In genomic region chr6:63672582-63673129, GRCh38 we compare ENCODE assay signal across 20 cellular contexts. TPM values are rescaled to one million over a fixed set of nuclear protein-coding genes. Genes with fewer than 3 reads are reported as not detected.
DNase-seq lines count a peak whose midpoint lies in the region; ATAC-seq and TF ChIP-seq lines count a peak whose summit lies in the region.
"Had no signal": no experiment of that assay in that cellular context is flagged by ENCODE, and none has a peak within 500 bp of the region (broad histone marks: within the 10 kb centered on the region; RNA-seq: fewer than 3 reads in every experiment).

No MANE protein-coding gene starts in this region.

- intact Hi-C loops in CD14-positive monocyte (cut with micrococcal nuclease): no loop called here

- ATAC-seq in GM18502 (IDR thresholded peaks at IDR 0.05; ENCODE audit: poor library complexity, unreplicated experiment) (peak; percentile 57), HG02759 (IDR thresholded peaks at IDR 0.05; ENCODE audit: unreplicated experiment) (peak; percentile 49)
- ATAC-seq: activated CD8-positive, alpha-beta T cell treated with anti-CD3 and anti-CD28 coated beads for 36 hours; gastroesophageal sphincter; Right ventricle myocardium inferior had no signal

- no peaks in the 10 kb centered on the region for H3K9me3 ChIP-seq in MG63
- H3K9me3 ChIP-seq: breast epithelium, esophagus squamous epithelium, gastroesophageal sphincter, thoracic aorta had no signal

- peaks cover 8% of the 10 kb centered on the region for H3K36me3 Mint-ChIP-seq in progenitor cell of endocrine pancreas (ENCODE audit: insufficient read depth)
- H3K36me3 Mint-ChIP-seq in CD14-positive monocyte: peaks cover 3 to 7% of the 10 kb centered on the region in 2 donors

- no peak overlapping the region for H3K4me3 ChIP-seq in NB4 (ENCODE audit: low read depth, low read length)
- no peak overlapping the region for H3K4me3 ChIP-seq in MG63
- H3K4me3 ChIP-seq: breast epithelium, coronary artery, esophagus squamous epithelium, gastroesophageal sphincter, thoracic aorta had no signal

- H3K4me3 Mint-ChIP-seq in progenitor cell of endocrine pancreas (ENCODE audit: low read depth) (no peak overlapping the region), CD14-positive monocyte (no peak overlapping the region)
- H3K4me3 Mint-ChIP-seq: activated CD8-positive, alpha-beta T cell treated with anti-CD3 and anti-CD28 coated beads for 36 hours had no signal

- H3K9me3 Mint-ChIP-seq in progenitor cell of endocrine pancreas (ENCODE audit: low read depth) (no peaks in the 10 kb centered on the region), CD14-positive monocyte (no peaks in the 10 kb centered on the region)
- H3K9me3 Mint-ChIP-seq: activated CD8-positive, alpha-beta T cell treated with anti-CD3 and anti-CD28 coated beads for 36 hours had no signal

- DNase-seq in NB4 (ENCODE audit: low read depth) (peak; percentile 12), progenitor cell of endocrine pancreas (ENCODE audit: low spot score, unreplicated experiment) (no peak), CD14-positive monocyte (ENCODE audit: low spot score) (no peak), MG63 (no peak), AG20443 (ENCODE audit: low spot score) (no peak)
- DNase-seq: activated CD8-positive, alpha-beta T cell treated with anti-CD3 and anti-CD28 coated beads for 36 hours; amniotic stem cell; DMS79 treated with DMSO at 0.1 percent for 48 hours; esophagus squamous epithelium; hypothalamus; MM.1S; NCI-H187; posterior cingulate gyrus had no signal

- TF ChIP-seq POLR2A in NB4 (IDR thresholded peaks at IDR 0.05; ENCODE audit: extremely low read depth, insufficient read length): no peak

- no peaks in the 10 kb centered on the region for H3K27me3 ChIP-seq in MG63
- H3K27me3 ChIP-seq: breast epithelium, esophagus squamous epithelium, gastroesophageal sphincter had no signal

- H3K27me3 Mint-ChIP-seq in progenitor cell of endocrine pancreas: no peaks in the 10 kb centered on the region
- no peaks in the 10 kb centered on the region for H3K27me3 Mint-ChIP-seq in CD14-positive monocyte (ENCODE audit: low read depth in 3 of 3)
- H3K27me3 Mint-ChIP-seq: activated CD8-positive, alpha-beta T cell treated with anti-CD3 and anti-CD28 coated beads for 36 hours had no signal

- H3K27ac Mint-ChIP-seq in progenitor cell of endocrine pancreas (peak overlapping the region; percentile 22), CD14-positive monocyte (peak overlapping the region in 2 of 7 donors; percentile 11 to 72)
- H3K27ac Mint-ChIP-seq: activated CD8-positive, alpha-beta T cell treated with anti-CD3 and anti-CD28 coated beads for 36 hours had no signal

- no peak for TF ChIP-seq CTCF in NB4 (IDR thresholded peaks at IDR 0.05; ENCODE audit: low read depth, low read length)
- no peak for TF ChIP-seq CTCF in progenitor cell of endocrine pancreas (IDR thresholded peaks at IDR 0.05; ENCODE audit: unreplicated experiment)
- no peak for TF ChIP-seq CTCF in CD14-positive monocyte (IDR thresholded peaks at IDR 0.05)

- H3K36me3 ChIP-seq in MG63: no peaks in the 10 kb centered on the region
- H3K36me3 ChIP-seq: breast epithelium, thoracic aorta had no signal

- H3K4me1 Mint-ChIP-seq in progenitor cell of endocrine pancreas (ENCODE audit: low read depth) (peaks cover 23% of the 10 kb centered on the region), CD14-positive monocyte (peaks cover 8% of the 10 kb centered on the region)

RNA-seq across cellular contexts. Expression of gene PHF3, which starts 37.1 kb away (rescaled TPM):
- 61.6 and 64.1 TPM in 2 replicates for total RNA-seq in progenitor cell of endocrine pancreas
- 10 to 100 TPM in 1 of 2 donors, 1 to 10 TPM in 1; 5.4 to 13.0 TPM for polyA plus RNA-seq in CD14-positive monocyte
- 10.0 and 25.3 TPM in 2 replicates for total RNA-seq in MG63 (2014; rRNA removed; shearing (Covaris generic); ENCODE audit: low replicate concordance)
